In genomic region chr14:74401504-74402241, GRCh38 we compare ENCODE assay signal across 8 cellular contexts. TPM values are rescaled to one million over a fixed set of nuclear protein-coding genes. Genes with fewer than 3 reads are reported as not detected.
DNase-seq lines count a peak whose midpoint lies in the region; ATAC-seq and TF ChIP-seq lines count a peak whose summit lies in the region.

No MANE protein-coding gene starts in this region.

- TF ChIP-seq POLR2A in uterus (IDR thresholded peaks at IDR 0.05) = no peak

- H3K27ac ChIP-seq in skin epidermis (peak overlapping the region in 11 of 21 experiments; percentile 34 to 69 (median 58)), uterus (no peak overlapping the region)

- H3K9me3 ChIP-seq in uterus = no peaks in the 10 kb centered on the region

- H3K4me1 Mint-ChIP-seq in progenitor cell of endocrine pancreas (ENCODE audit: low read depth) = peaks cover 3% of the 10 kb centered on the region

- peaks cover 26% of the 10 kb centered on the region for H3K27me3 Mint-ChIP-seq in progenitor cell of endocrine pancreas

- peak; percentile 84 for ATAC-seq in GM21619 (IDR thresholded peaks at IDR 0.05; ENCODE audit: unreplicated experiment)

- H3K27me3 ChIP-seq in uterus = no peaks in the 10 kb centered on the region

- TF ChIP-seq CTCF in GM12864 (IDR thresholded peaks at IDR 0.05; ENCODE audit: low read depth, low read length, missing control alignments) (no peak), progenitor cell of endocrine pancreas (IDR thresholded peaks at IDR 0.05; ENCODE audit: unreplicated experiment) (no peak), uterus (IDR thresholded peaks at IDR 0.05) (no peak)

- H3K36me3 Mint-ChIP-seq in progenitor cell of endocrine pancreas (ENCODE audit: insufficient read depth) = no peaks in the 10 kb centered on the region

- H3K4me1 ChIP-seq in uterus = no peaks in the 10 kb centered on the region

- H3K27ac Mint-ChIP-seq in progenitor cell of endocrine pancreas = no peak overlapping the region

- no peaks in the 10 kb centered on the region for H3K9me3 Mint-ChIP-seq in progenitor cell of endocrine pancreas (ENCODE audit: low read depth)

- peak overlapping the region; percentile 16 for H3K4me3 ChIP-seq in GM12864 (ENCODE audit: low read depth, low read length)
- peak overlapping the region in 2 of 7 experiments; percentile 1 to 6 for H3K4me3 ChIP-seq in skin epidermis
- no peak overlapping the region for H3K4me3 ChIP-seq in uterus

- H3K36me3 ChIP-seq in uterus = no peaks in the 10 kb centered on the region

- intact Hi-C loops in cardiac septum (cut with DNase I) = no loop called here
- intact Hi-C loops in uterus (cut with DNase I; ENCODE audit: low total_unique reads) = no loop called here

- H3K4me3 Mint-ChIP-seq in progenitor cell of endocrine pancreas (ENCODE audit: low read depth) = no peak overlapping the region

- peak; percentile 47 for DNase-seq in GM12864 (ENCODE audit: low read depth)
- DNase-seq in NAMALWA (ENCODE audit: low spot score) = peak; percentile 82
- DNase-seq in activated CD8-positive, alpha-beta memory T cell treated with anti-CD3 and anti-CD28 coated beads, Interleukin-2, amount 50 U/mL, for 48 hours = peak; percentile 73
- peak; percentile 80 for DNase-seq in cardiac septum (ENCODE audit: low spot score)
- no peak for DNase-seq in progenitor cell of endocrine pancreas (ENCODE audit: low spot score, unreplicated experiment)
- no peak for DNase-seq in uterus

RNA-seq across cellular contexts. Expression of gene SYNDIG1L, which starts 24.3 kb away (rescaled TPM):
- total RNA-seq in cardiac septum (not detected), progenitor cell of endocrine pancreas (0.29 and 0.34 TPM in 2 replicates), uterus (under 1 TPM in 2 of 4 donors, not detected in 2; 0.14 to 0.30 TPM)

RNA-seq across cellular contexts. Expression of gene VRTN, which starts 53.4 kb away (rescaled TPM):
- total RNA-seq in cardiac septum = not detected
- total RNA-seq in progenitor cell of endocrine pancreas = 1.2 and 1.5 TPM in 2 replicates
- total RNA-seq in uterus = under 1 TPM in 1 of 4 donors, not detected in 3; 0.21 TPM

Comparison
In these comparisons a context has a peak if more than half of its experiments do, and no peak if none do; other contexts are left out.
1. DNase-seq: peak in GM12864 (single experiment), NAMALWA (single experiment), activated CD8-positive, alpha-beta memory T cell treated with anti-CD3 and anti-CD28 coated beads, Interleukin-2, amount 50 U/mL, for 48 hours (single experiment) and cardiac septum (single experiment); none in progenitor cell of endocrine pancreas (single experiment) and uterus (0 of 2).
2. H3K27ac ChIP-seq: peak in skin epidermis (11 of 21); none in uterus (0 of 2).